Comparison of ENCODE assay signal across 8 cellular contexts in the genomic region with DNA sequence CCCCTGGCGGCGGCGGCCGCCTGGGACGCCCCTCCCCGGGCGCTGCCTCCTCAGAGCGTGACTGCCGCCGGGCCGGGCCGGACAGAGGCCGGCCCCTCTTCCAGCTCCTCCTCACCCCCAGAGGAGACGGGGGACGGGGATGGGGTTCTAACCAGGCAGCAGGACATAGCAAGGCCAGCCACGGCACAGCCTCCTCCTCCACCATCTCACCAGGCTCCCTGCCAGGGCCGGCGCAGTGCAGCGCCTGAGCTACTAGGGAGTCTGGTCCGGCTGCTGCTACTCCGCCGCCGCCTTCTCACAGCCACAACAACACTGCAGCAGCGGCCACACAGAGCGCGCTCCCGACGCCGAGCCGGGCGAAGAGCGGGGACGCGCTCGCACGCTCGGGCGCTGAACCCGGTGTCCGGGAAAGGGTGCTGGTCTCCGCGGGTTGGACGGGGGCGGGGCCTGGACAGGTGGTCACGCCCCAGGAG.
DNase-seq lines count a peak whose midpoint lies in the region; ATAC-seq and TF ChIP-seq lines count a peak whose summit lies in the region.
"Not testable (repeated sequence)": the region's sequence is repeated elsewhere in the genome, so short reads cannot be mapped to it uniquely, and the experiment has no call there.

No MANE protein-coding gene starts in this region.

- TF ChIP-seq CTCF in RWPE2 (IDR thresholded peaks at IDR 0.05; ENCODE audit: poor library complexity, severe bottlenecking): not testable (repeated sequence)

- not testable (repeated sequence) for H3K4me1 ChIP-seq in RWPE2 (ENCODE audit: insufficient read depth, poor library complexity, severe bottlenecking); right cardiac atrium (ENCODE audit: control insufficient read depth, insufficient read depth, low read length); neuronal stem cell (ENCODE audit: control insufficient read depth in 2 of 2, insufficient read depth in 1 of 2, low read depth in 1 of 2, low read length in 2 of 2)

- H2BK120ac ChIP-seq in neuronal stem cell (ENCODE audit: low read depth, low read length): not testable (repeated sequence)

- not testable (repeated sequence) for H4K8ac ChIP-seq in neuronal stem cell (ENCODE audit: low read depth, low read length)

- not testable (repeated sequence) for H2AK5ac ChIP-seq in neuronal stem cell (ENCODE audit: low read depth, low read length)

- not testable (repeated sequence) for H2BK5ac ChIP-seq in neuronal stem cell (ENCODE audit: low read length)

- H3K79me1 ChIP-seq in neuronal stem cell (ENCODE audit: low read depth, low read length): not testable (repeated sequence)

- H3K14ac ChIP-seq in neuronal stem cell (ENCODE audit: low read length): not testable (repeated sequence)

- not testable (repeated sequence) for H3K4ac ChIP-seq in neuronal stem cell (ENCODE audit: low read length)

- H3K36me3 ChIP-seq in RWPE2 (ENCODE audit: low read depth); neuronal stem cell (replicated peaks in 1 of 2; ENCODE audit: control insufficient read depth in 2 of 2, insufficient read depth in 2 of 2, low read length in 2 of 2): not testable (repeated sequence)

- in situ Hi-C loops in ACHN (cut with HindIII; ENCODE audit: low pct_ligation_motif_present, low pct_unique_long_range_greater_than_20kb, low sequenced_read_pairs): not testable (repeated sequence)

- peak; percentile 77 for DNase-seq in ACHN
- peak; percentile 90 for DNase-seq in HT-29 (ENCODE audit: low spot score)
- peak; percentile 67 for DNase-seq in RWPE2 (ENCODE audit: low spot score)
- peak; percentile 32 for DNase-seq in activated T-cell treated with anti-CD3 and anti-CD28 coated beads for 24 hours (ENCODE audit: low read depth)
- DNase-seq in caudate nucleus (lab: John Stamatoyannopoulos, UW): peak in 36 of 61 donors; percentile 3 to 76 (median 28)
- DNase-seq in right cardiac atrium: peak; percentile 63 to 85 (median 83)
- peak; percentile 11 for DNase-seq in neuronal stem cell (ENCODE audit: low spot score)
- peak; percentile 22 for DNase-seq in stimulated activated CD8-positive, alpha-beta memory T cell treated with anti-CD3 and anti-CD28 coated beads, Interleukin-12 subunit alpha, Interleukin-12 subunit beta, amount 100 ng/mL, for 1 hour (ENCODE audit: low read depth)

- H4K91ac ChIP-seq in neuronal stem cell (ENCODE audit: low read depth, low read length, poor library complexity): not testable (repeated sequence)

- H3K4me2 ChIP-seq in neuronal stem cell (ENCODE audit: insufficient read depth, low read length, poor library complexity, severe bottlenecking): peak overlapping the region; percentile 18

- under 1% methylated on average over 45 of the region's 45 CpGs for WGBS in right cardiac atrium
- no CpG with 5 or more reads among the region's 45 CpGs for WGBS in neuronal stem cell (ENCODE audit: extremely low coverage in 2 of 2, insufficient read length in 2 of 2, insufficient replicate concordance in 1 of 2), 2 donors

- not testable (repeated sequence) for H3K9me3 ChIP-seq in RWPE2 (ENCODE audit: severe bottlenecking); right cardiac atrium (ENCODE audit: control insufficient read depth, low read length); neuronal stem cell (replicated peaks in 1 of 2; ENCODE audit: control insufficient read depth in 2 of 2, insufficient read depth in 1 of 2, low read depth in 1 of 2, low read length in 2 of 2)

- not testable (repeated sequence) for H3K18ac ChIP-seq in neuronal stem cell (ENCODE audit: low read length)

- not testable (repeated sequence) for H3K9ac ChIP-seq in neuronal stem cell (ENCODE audit: low read depth, low read length, poor library complexity)

- intact Hi-C loops in right cardiac atrium (cut with DNase I): not testable (repeated sequence)

- not testable (repeated sequence) for H2BK12ac ChIP-seq in neuronal stem cell (ENCODE audit: low read length)

- H3K27me3 ChIP-seq in RWPE2 (ENCODE audit: insufficient read depth, poor library complexity, severe bottlenecking); right cardiac atrium (ENCODE audit: control insufficient read depth, insufficient read depth); neuronal stem cell (ENCODE audit: control insufficient read depth in 3 of 3, insufficient read depth in 3 of 3, low read depth in 1 of 3, low read length in 3 of 3): not testable (repeated sequence)

- ATAC-seq in RWPE2 (ENCODE audit: low read depth): peak; percentile 42; the same call in 1 of the 3 replicates
- ATAC-seq in right cardiac atrium: not testable (repeated sequence)

- not testable (repeated sequence) for H2AFZ ChIP-seq in neuronal stem cell (ENCODE audit: low read length)

- H2BK15ac ChIP-seq in neuronal stem cell (ENCODE audit: low read length): not testable (repeated sequence)

- H3K23ac ChIP-seq in neuronal stem cell (ENCODE audit: low read depth, low read length, poor library complexity): not testable (repeated sequence)

- H3K27ac ChIP-seq in RWPE2 (ENCODE audit: poor library complexity, severe bottlenecking); caudate nucleus (ENCODE audit: low read depth, low read length); right cardiac atrium (ENCODE audit: low read length); neuronal stem cell (replicated peaks; ENCODE audit: low read length): not testable (repeated sequence)

- H3K4me3 ChIP-seq in RWPE2 (ENCODE audit: severe bottlenecking) (peak overlapping the region; percentile 37), right cardiac atrium (ENCODE audit: low read length) (peak overlapping the region; percentile 35), neuronal stem cell (ENCODE audit: low read length in 2 of 2) (peak overlapping the region in 1 of 2 donors; percentile 76)

Comparison
In these comparisons a context has a peak if more than half of its experiments do, and no peak if none do; other contexts are left out.
1. DNase-seq: peak in every context shown above with its lines; median percentile 90 in HT-29; 83 in right cardiac atrium; 77 in ACHN; 67 in RWPE2; 32 in activated T-cell treated with anti-CD3 and anti-CD28 coated beads for 24 hours; 28 in caudate nucleus; 22 in stimulated activated CD8-positive, alpha-beta memory T cell treated with anti-CD3 and anti-CD28 coated beads, Interleukin-12 subunit alpha, Interleukin-12 subunit beta, amount 100 ng/mL, for 1 hour; 11 in neuronal stem cell.